8 cellular contexts compared by ENCODE assay signal in genomic region chr20:63782051-63782471, GRCh38. TPM values are rescaled to one million over a fixed set of nuclear protein-coding genes. Genes with fewer than 3 reads are reported as not detected.
DNase-seq lines count a peak whose midpoint lies in the region; ATAC-seq lines count a peak whose summit lies in the region.

No MANE protein-coding gene starts in this region.

- peak overlapping the region; percentile 79 for H3K4me3 Mint-ChIP-seq in T-helper 17 cell
- peak overlapping the region; percentile 52 for H3K4me3 Mint-ChIP-seq in activated naive CD8-positive, alpha-beta T cell

- DNase-seq in DMS 273 (lab: John Stamatoyannopoulos, UW; ENCODE audit: unreplicated experiment) (peak; percentile 31), DMS 273 treated with DMSO at 0.1 percent for 48 hours (lab: John Stamatoyannopoulos, UW) (no peak), T-helper 17 cell (peak; percentile 54 to 68 (median 59)), AG20443 (ENCODE audit: low spot score) (no peak), cerebellar nuclear complex (lab: John Stamatoyannopoulos, UW) (no peak)
- peak; percentile 6 to 35 for DNase-seq in stimulated activated CD8-positive, alpha-beta memory T cell treated with anti-CD3 and anti-CD28 coated beads, Interleukin-15, amount 100 ng/mL, for 4 hours (ENCODE audit: low read depth in 2 of 2)

- H3K9me3 Mint-ChIP-seq in activated naive CD8-positive, alpha-beta T cell (ENCODE audit: low read depth), result no peaks in the 10 kb centered on the region

- H3K9me3 ChIP-seq in T-helper 17 cell (ENCODE audit: control insufficient read depth, low read length, poor library complexity, severe bottlenecking), result no peaks in the 10 kb centered on the region

- peak overlapping the region; percentile 81 for H3K27ac Mint-ChIP-seq in T-helper 17 cell
- peak overlapping the region; percentile 34 for H3K27ac Mint-ChIP-seq in activated naive CD8-positive, alpha-beta T cell

- no peaks in the 10 kb centered on the region for H3K36me3 Mint-ChIP-seq in T-helper 17 cell (ENCODE audit: low read depth)
- no peaks in the 10 kb centered on the region for H3K36me3 Mint-ChIP-seq in activated naive CD8-positive, alpha-beta T cell

- H3K4me1 Mint-ChIP-seq in T-helper 17 cell, result peaks cover 12% of the 10 kb centered on the region
- peaks cover 20% of the 10 kb centered on the region for H3K4me1 Mint-ChIP-seq in activated naive CD8-positive, alpha-beta T cell (ENCODE audit: low read depth)

- H3K27me3 Mint-ChIP-seq in T-helper 17 cell, result no peaks in the 10 kb centered on the region
- no peaks in the 10 kb centered on the region for H3K27me3 Mint-ChIP-seq in activated naive CD8-positive, alpha-beta T cell

- peak; percentile 94 for ATAC-seq in T-helper 17 cell
- no peak for ATAC-seq in HG02852 (IDR thresholded peaks at IDR 0.05; ENCODE audit: unreplicated experiment)

RNA-seq across cellular contexts. Expression of gene SLC2A4RG, which starts 42.5 kb away (rescaled TPM):
- total RNA-seq in T-helper 17 cell, result 100 to 1,000 TPM in 1 of 2 donors, 10 to 100 TPM in 1; 98.1 to 103 TPM

RNA-seq across cellular contexts. Expression of gene LIME1, which starts 45.6 kb away (rescaled TPM):
- total RNA-seq in T-helper 17 cell, result 100 to 1,000 TPM; 156 to 179 TPM

RNA-seq across cellular contexts. Expression of gene ZBTB46, which starts 49.0 kb away (rescaled TPM):
- under 1 TPM; 0.21 to 0.72 TPM for total RNA-seq in T-helper 17 cell

Comparison
In these comparisons a context has a peak if more than half of its experiments do, and no peak if none do; other contexts are left out.
1. DNase-seq: peak in DMS 273 (single experiment), T-helper 17 cell (3 of 3) and stimulated activated CD8-positive, alpha-beta memory T cell treated with anti-CD3 and anti-CD28 coated beads, Interleukin-15, amount 100 ng/mL, for 4 hours (2 of 2); none in DMS 273 treated with DMSO at 0.1 percent for 48 hours (single experiment), AG20443 (single experiment) and cerebellar nuclear complex (0 of 2).